In the genomic region with DNA sequence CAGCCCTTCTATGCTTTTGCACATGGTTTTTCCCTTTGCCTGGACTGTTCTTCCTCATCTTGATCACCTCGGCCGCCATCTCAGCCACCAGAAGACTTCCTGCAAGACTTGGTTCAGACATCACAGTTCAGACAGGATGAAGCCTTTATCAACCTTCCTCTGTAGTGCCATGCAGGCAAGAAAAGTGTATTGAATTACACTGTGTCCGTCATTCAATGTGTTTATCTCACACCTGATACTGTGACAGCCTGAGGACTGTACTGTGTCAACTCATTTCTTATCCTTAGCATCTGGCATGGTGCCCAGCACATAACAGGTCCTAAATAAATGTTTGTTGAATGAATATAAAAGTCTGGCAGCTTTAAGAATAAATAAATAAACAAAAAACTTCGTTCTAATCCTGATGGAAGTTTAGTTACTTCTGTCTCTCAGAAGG, we compare ENCODE assay signal across 1 cellular context.
TF ChIP-seq lines count a peak whose summit lies in the region.

No MANE protein-coding gene starts in this region.

TF ChIP-seq in K562, 482 proteins besides CTCF, POLR2A, EP300 and RAD21 (continued from another document and continues in another):
- TF ChIP-seq, protein P1, sequence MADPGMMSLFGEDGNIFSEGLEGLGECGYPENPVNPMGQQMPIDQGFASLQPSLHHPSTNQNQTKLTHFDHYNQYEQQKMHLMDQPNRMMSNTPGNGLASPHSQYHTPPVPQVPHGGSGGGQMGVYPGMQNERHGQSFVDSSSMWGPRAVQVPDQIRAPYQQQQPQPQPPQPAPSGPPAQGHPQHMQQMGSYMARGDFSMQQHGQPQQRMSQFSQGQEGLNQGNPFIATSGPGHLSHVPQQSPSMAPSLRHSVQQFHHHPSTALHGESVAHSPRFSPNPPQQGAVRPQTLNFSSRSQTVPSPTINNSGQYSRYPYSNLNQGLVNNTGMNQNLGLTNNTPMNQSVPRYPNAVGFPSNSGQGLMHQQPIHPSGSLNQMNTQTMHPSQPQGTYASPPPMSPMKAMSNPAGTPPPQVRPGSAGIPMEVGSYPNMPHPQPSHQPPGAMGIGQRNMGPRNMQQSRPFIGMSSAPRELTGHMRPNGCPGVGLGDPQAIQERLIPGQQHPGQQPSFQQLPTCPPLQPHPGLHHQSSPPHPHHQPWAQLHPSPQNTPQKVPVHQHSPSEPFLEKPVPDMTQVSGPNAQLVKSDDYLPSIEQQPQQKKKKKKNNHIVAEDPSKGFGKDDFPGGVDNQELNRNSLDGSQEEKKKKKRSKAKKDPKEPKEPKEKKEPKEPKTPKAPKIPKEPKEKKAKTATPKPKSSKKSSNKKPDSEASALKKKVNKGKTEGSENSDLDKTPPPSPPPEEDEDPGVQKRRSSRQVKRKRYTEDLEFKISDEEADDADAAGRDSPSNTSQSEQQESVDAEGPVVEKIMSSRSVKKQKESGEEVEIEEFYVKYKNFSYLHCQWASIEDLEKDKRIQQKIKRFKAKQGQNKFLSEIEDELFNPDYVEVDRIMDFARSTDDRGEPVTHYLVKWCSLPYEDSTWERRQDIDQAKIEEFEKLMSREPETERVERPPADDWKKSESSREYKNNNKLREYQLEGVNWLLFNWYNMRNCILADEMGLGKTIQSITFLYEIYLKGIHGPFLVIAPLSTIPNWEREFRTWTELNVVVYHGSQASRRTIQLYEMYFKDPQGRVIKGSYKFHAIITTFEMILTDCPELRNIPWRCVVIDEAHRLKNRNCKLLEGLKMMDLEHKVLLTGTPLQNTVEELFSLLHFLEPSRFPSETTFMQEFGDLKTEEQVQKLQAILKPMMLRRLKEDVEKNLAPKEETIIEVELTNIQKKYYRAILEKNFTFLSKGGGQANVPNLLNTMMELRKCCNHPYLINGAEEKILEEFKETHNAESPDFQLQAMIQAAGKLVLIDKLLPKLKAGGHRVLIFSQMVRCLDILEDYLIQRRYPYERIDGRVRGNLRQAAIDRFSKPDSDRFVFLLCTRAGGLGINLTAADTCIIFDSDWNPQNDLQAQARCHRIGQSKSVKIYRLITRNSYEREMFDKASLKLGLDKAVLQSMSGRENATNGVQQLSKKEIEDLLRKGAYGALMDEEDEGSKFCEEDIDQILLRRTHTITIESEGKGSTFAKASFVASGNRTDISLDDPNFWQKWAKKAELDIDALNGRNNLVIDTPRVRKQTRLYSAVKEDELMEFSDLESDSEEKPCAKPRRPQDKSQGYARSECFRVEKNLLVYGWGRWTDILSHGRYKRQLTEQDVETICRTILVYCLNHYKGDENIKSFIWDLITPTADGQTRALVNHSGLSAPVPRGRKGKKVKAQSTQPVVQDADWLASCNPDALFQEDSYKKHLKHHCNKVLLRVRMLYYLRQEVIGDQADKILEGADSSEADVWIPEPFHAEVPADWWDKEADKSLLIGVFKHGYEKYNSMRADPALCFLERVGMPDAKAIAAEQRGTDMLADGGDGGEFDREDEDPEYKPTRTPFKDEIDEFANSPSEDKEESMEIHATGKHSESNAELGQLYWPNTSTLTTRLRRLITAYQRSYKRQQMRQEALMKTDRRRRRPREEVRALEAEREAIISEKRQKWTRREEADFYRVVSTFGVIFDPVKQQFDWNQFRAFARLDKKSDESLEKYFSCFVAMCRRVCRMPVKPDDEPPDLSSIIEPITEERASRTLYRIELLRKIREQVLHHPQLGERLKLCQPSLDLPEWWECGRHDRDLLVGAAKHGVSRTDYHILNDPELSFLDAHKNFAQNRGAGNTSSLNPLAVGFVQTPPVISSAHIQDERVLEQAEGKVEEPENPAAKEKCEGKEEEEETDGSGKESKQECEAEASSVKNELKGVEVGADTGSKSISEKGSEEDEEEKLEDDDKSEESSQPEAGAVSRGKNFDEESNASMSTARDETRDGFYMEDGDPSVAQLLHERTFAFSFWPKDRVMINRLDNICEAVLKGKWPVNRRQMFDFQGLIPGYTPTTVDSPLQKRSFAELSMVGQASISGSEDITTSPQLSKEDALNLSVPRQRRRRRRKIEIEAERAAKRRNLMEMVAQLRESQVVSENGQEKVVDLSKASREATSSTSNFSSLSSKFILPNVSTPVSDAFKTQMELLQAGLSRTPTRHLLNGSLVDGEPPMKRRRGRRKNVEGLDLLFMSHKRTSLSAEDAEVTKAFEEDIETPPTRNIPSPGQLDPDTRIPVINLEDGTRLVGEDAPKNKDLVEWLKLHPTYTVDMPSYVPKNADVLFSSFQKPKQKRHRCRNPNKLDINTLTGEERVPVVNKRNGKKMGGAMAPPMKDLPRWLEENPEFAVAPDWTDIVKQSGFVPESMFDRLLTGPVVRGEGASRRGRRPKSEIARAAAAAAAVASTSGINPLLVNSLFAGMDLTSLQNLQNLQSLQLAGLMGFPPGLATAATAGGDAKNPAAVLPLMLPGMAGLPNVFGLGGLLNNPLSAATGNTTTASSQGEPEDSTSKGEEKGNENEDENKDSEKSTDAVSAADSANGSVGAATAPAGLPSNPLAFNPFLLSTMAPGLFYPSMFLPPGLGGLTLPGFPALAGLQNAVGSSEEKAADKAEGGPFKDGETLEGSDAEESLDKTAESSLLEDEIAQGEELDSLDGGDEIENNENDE (IDR thresholded peaks at IDR 0.05; ENCODE audit: low read depth, low read length) = no peak
- TF ChIP-seq ZNF609 (CRISPR knock-in tag; IDR thresholded peaks at IDR 0.05; ENCODE audit: borderline replicate concordance) (no peak), MXI1 (IDR thresholded peaks at IDR 0.05; ENCODE audit: low read depth, low read length) (no peak), BMI1 (IDR thresholded peaks at IDR 0.05; ENCODE audit: low read length) (no peak), THRA (IDR thresholded peaks at IDR 0.05) (no peak), TCF7 (IDR thresholded peaks at IDR 0.05; ENCODE audit: borderline replicate concordance) (no peak), ZNF511 (CRISPR knock-in tag; IDR thresholded peaks at IDR 0.05) (no peak), JUND (IDR thresholded peaks at IDR 0.05; ENCODE audit: borderline replicate concordance, low read depth, low read length) (peak; percentile 54; the same call in 1 of the 2 replicates), JUND (tag; IDR thresholded peaks at IDR 0.05; ENCODE audit: borderline replicate concordance, low read depth, low read length) (peak; percentile 36; the same call in 1 of the 3 replicates), FOXK1 (CRISPR knock-in tag; IDR thresholded peaks at IDR 0.05; ENCODE audit: borderline replicate concordance) (no peak), ZNF75A (CRISPR knock-in tag; IDR thresholded peaks at IDR 0.05) (no peak), HSF4 (CRISPR knock-in tag; IDR thresholded peaks at IDR 0.05; ENCODE audit: borderline replicate concordance) (no peak), ZKSCAN3 (CRISPR knock-in tag; IDR thresholded peaks at IDR 0.05) (no peak), CCAR2 (IDR thresholded peaks at IDR 0.05; ENCODE audit: low read depth, low read length) (no peak), HINFP (tag; conservative IDR thresholded peaks at IDR 0.05; ENCODE audit: low read depth) (no peak), NFE2L1 (tag; IDR thresholded peaks at IDR 0.05; ENCODE audit: borderline replicate concordance, low read depth) (no peak), THRAP3 (IDR thresholded peaks at IDR 0.05; ENCODE audit: borderline replicate concordance) (no peak), MLLT1 (IDR thresholded peaks at IDR 0.05) (no peak), ZNF282 (CRISPR knock-in tag; IDR thresholded peaks at IDR 0.05) (no peak), XRCC5 (IDR thresholded peaks at IDR 0.05; ENCODE audit: low read depth, low read length) (no peak), RBFOX2 (IDR thresholded peaks at IDR 0.05; ENCODE audit: low read depth, low read length) (no peak)
- TF ChIP-seq, protein P2, sequence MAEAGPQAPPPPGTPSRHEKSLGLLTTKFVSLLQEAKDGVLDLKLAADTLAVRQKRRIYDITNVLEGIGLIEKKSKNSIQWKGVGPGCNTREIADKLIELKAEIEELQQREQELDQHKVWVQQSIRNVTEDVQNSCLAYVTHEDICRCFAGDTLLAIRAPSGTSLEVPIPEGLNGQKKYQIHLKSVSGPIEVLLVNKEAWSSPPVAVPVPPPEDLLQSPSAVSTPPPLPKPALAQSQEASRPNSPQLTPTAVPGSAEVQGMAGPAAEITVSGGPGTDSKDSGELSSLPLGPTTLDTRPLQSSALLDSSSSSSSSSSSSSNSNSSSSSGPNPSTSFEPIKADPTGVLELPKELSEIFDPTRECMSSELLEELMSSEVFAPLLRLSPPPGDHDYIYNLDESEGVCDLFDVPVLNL (CRISPR knock-in tag; IDR thresholded peaks at IDR 0.05; ENCODE audit: low read depth) = no peak
- TF ChIP-seq, protein P3, sequence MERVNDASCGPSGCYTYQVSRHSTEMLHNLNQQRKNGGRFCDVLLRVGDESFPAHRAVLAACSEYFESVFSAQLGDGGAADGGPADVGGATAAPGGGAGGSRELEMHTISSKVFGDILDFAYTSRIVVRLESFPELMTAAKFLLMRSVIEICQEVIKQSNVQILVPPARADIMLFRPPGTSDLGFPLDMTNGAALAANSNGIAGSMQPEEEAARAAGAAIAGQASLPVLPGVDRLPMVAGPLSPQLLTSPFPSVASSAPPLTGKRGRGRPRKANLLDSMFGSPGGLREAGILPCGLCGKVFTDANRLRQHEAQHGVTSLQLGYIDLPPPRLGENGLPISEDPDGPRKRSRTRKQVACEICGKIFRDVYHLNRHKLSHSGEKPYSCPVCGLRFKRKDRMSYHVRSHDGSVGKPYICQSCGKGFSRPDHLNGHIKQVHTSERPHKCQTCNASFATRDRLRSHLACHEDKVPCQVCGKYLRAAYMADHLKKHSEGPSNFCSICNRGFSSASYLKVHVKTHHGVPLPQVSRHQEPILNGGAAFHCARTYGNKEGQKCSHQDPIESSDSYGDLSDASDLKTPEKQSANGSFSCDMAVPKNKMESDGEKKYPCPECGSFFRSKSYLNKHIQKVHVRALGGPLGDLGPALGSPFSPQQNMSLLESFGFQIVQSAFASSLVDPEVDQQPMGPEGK (CRISPR knock-in tag; IDR thresholded peaks at IDR 0.05; ENCODE audit: borderline replicate concordance) = no peak
